8 cellular contexts compared by ENCODE assay signal in genomic region chrX:72269671-72270251, GRCh38. TPM values are rescaled to one million over a fixed set of nuclear protein-coding genes. Genes with fewer than 3 reads are reported as not detected.
A peak's percentile ranks its signal among the peaks of the same experiment; 100 is the strongest.
DNase-seq lines count a peak whose midpoint lies in the region; ATAC-seq, FAIRE-seq and TF ChIP-seq lines count a peak whose summit lies in the region.
"Had no signal": no experiment of that assay in that cellular context is flagged by ENCODE, and none has a peak within 500 bp of the region (broad histone marks: within the 10 kb centered on the region; RNA-seq: fewer than 3 reads in every experiment).

No MANE protein-coding gene starts in this region.

- H3K4me3 ChIP-seq in RWPE2 (ENCODE audit: severe bottlenecking) (no peak overlapping the region), K562 (no peak overlapping the region), OCI-LY7 (ENCODE audit: low read depth, low read length, poor library complexity, severe bottlenecking) (no peak overlapping the region)

- no peak for TF ChIP-seq CTCF in RWPE2 (IDR thresholded peaks at IDR 0.05; ENCODE audit: poor library complexity, severe bottlenecking)
- TF ChIP-seq CTCF in K562 (IDR thresholded peaks at IDR 0.05 in 2 of 3, conservative IDR thresholded peaks at IDR 0.05 in 1 of 3; ENCODE audit: insufficient read depth in 2 of 3, low read depth in 1 of 3, low read length in 3 of 3) = no peak
- no peak for TF ChIP-seq CTCF in OCI-LY7 (conservative IDR thresholded peaks at IDR 0.05; ENCODE audit: low read length)

- H3K4me2 ChIP-seq in K562 (ENCODE audit: insufficient read depth, low read length) (no peak overlapping the region), OCI-LY7 (ENCODE audit: low read length) (no peak overlapping the region)

- H3K27me3 ChIP-seq in RWPE2 (ENCODE audit: insufficient read depth, poor library complexity, severe bottlenecking) (no peaks in the 10 kb centered on the region), K562 (ENCODE audit: control insufficient read depth in 2 of 2, insufficient read depth in 2 of 2, low read length in 2 of 2) (no peaks in the 10 kb centered on the region)

- WGBS in K562 (ENCODE audit: insufficient coverage, low coverage, missing lambda C conversion rate) = 58% methylated on average over 3 of the region's 3 CpGs

- DNase-seq in H4 (ENCODE audit: low spot score) = peak; percentile 71
- DNase-seq in RWPE2 (ENCODE audit: low spot score) = no peak
- peak in 1 of 4 experiments; percentile 34 for DNase-seq in K562 (ENCODE audit: extremely low read depth in 1 of 4, low spot score in 3 of 4)
- DNase-seq in renal cortical epithelial cell (ENCODE audit: low read depth) = peak; percentile 33
- no peak for DNase-seq in OCI-LY7 (ENCODE audit: low spot score)
- no peak for DNase-seq in NCI-H510A (lab: John Stamatoyannopoulos, UW)

- TF ChIP-seq EP300 in K562 (IDR thresholded peaks at IDR 0.05; ENCODE audit: low read length) = no peak

- TF ChIP-seq POLR2A in K562 (conservative IDR thresholded peaks at IDR 0.05) = no peak; the same call in 1 of the 2 replicates

- no TSS peak for BruUV-seq in K562 (replicated peaks; lab: Mats Ljungman, UMichigan)
- no TSS peak for BruUV-seq in OCI-LY7 (replicated peaks; lab: Mats Ljungman, UMichigan)

- H3K4me1 ChIP-seq in RWPE2 (ENCODE audit: insufficient read depth, poor library complexity, severe bottlenecking) (peaks cover 38% of the 10 kb centered on the region), K562 (replicated peaks in 1 of 2; ENCODE audit: control insufficient read depth in 2 of 2, insufficient read depth in 2 of 2, low read length in 2 of 2) (peaks cover 0 to 7% of the 10 kb centered on the region in 2 experiments; a peak in 2 of 5 replicates), OCI-LY7 (ENCODE audit: insufficient read depth, low read length, poor library complexity, severe bottlenecking) (peaks cover 15% of the 10 kb centered on the region)

- no peak overlapping the region for H3K9ac ChIP-seq in K562 (ENCODE audit: insufficient read depth in 1 of 2, low read depth in 2 of 2, low read length in 2 of 2)

- ATAC-seq in RWPE2 (ENCODE audit: low read depth) (0 out of 3 replicates have a peak, but pooled peaks have one; percentile 13), K562 (peak; percentile 45), GM19467 (IDR thresholded peaks at IDR 0.05; ENCODE audit: unreplicated experiment) (no peak)

- H3K79me2 ChIP-seq in K562 (ENCODE audit: control insufficient read depth, insufficient read depth, low read length) (peaks cover 21% of the 10 kb centered on the region), OCI-LY7 (ENCODE audit: insufficient read depth, low read depth, low read length) (peaks cover 11% of the 10 kb centered on the region; the same call in 1 of the 2 replicates)

- H3K36me3 ChIP-seq in RWPE2 (ENCODE audit: low read depth) (peaks cover 70% of the 10 kb centered on the region), K562 (ENCODE audit: control insufficient read depth, insufficient read depth, low read length) (peaks cover 74% of the 10 kb centered on the region), OCI-LY7 (ENCODE audit: insufficient read depth, low read length) (peaks cover 77% of the 10 kb centered on the region)

- FAIRE-seq in K562 (lab: Jason Lieb, UNC) = peak; percentile 40

- H4K20me1 ChIP-seq in K562 (replicated peaks; ENCODE audit: control insufficient read depth, insufficient read depth, low read length) (peaks cover 6% of the 10 kb centered on the region; the same call in 1 of the 2 replicates), OCI-LY7 (ENCODE audit: insufficient read depth, low read length) (peaks cover 20% of the 10 kb centered on the region; the same call in 1 of the 2 replicates)

- H3K27ac ChIP-seq in RWPE2 (ENCODE audit: poor library complexity, severe bottlenecking) (peak overlapping the region; percentile 49), K562 (ENCODE audit: extremely low read depth, low read depth, low read length) (peak overlapping the region; percentile 39), OCI-LY7 (ENCODE audit: low read depth, low read length, poor library complexity, severe bottlenecking) (no peak overlapping the region)

- CTCF ChIA-PET in K562 (lab: Yijun Ruan, JAX; ENCODE audit: low intra/inter-chr PET ratio) = no interaction called here
- CTCF ChIA-PET in OCI-LY7 (lab: Charles Lee; ENCODE audit: unreplicated experiment) = no interaction called here

- TF ChIP-seq RAD21 in K562 (CRISPR knock-in tag; conservative IDR thresholded peaks at IDR 0.05 in 1 of 2, IDR thresholded peaks at IDR 0.05 in 1 of 2) = no peak

- H2AFZ ChIP-seq in K562 (ENCODE audit: low read depth, low read length) = no peak overlapping the region
- no peak overlapping the region for H2AFZ ChIP-seq in OCI-LY7 (ENCODE audit: low read length)

- H3K9me1 ChIP-seq in K562 (ENCODE audit: control insufficient read depth, insufficient read depth, low read length) = no peaks in the 10 kb centered on the region

- intact Hi-C loops in K562 (cut with micrococcal nuclease) (no loop called here), OCI-LY7 (cut with micrococcal nuclease; ENCODE audit: unreplicated experiment) (no loop called here)

- POLR2A ChIA-PET in K562 (lab: Yijun Ruan, JAX) = interaction anchor here (0.9 to 3.4 kb wide), 4 partner anchors 7 to 258 kb away, joined by 4 to 34 read pairs (median 6); partner anchors contain the start of gene RPS4X
- POLR2A ChIA-PET in OCI-LY7 (lab: Charles Lee) = no interaction called here

- in situ Hi-C loops in K562 (cut with MboI) = no loop called here

- H3K9me2 ChIP-seq in OCI-LY7 (ENCODE audit: insufficient read depth, low read length) = no peaks in the 10 kb centered on the region

- H3K9me3 ChIP-seq in RWPE2 (ENCODE audit: severe bottlenecking) (no peaks in the 10 kb centered on the region), K562 (replicated peaks; ENCODE audit: control insufficient read depth, insufficient read depth, low read depth, low read length) (no peaks in the 10 kb centered on the region), OCI-LY7 (ENCODE audit: low read length) (no peaks in the 10 kb centered on the region)

RNA-seq across cellular contexts. Expression of gene RPS4X, which starts 7.3 kb away (rescaled TPM):
- 1,565 and 1,610 TPM in 2 replicates for total RNA-seq in H4 (2014; rRNA removed; shearing (Covaris generic))
- total RNA-seq in K562 (2011; cell fraction: chromatin; rRNA removed; ENCODE audit: low replicate concordance) = 166 and 177 TPM in 2 replicates
- 217 and 245 TPM in 2 replicates for total RNA-seq in K562 (2011; cell fraction: nucleolus; rRNA removed)
- total RNA-seq in K562 (2011; cell fraction: nucleoplasm; rRNA removed) = 374 and 683 TPM in 2 replicates
- total RNA-seq in K562 (2014; rRNA removed) (960 and 988 TPM in 2 replicates), K562 (2014; rRNA removed; fragmentation: Illumina TruSeq; extraction: Trizol) (1,290 and 1,407 TPM in 2 replicates), K562 (2015; rRNA removed; fragmentation: Illumina TruSeq; extraction: Trizol) (1,185 and 1,270 TPM in 2 replicates), K562 (2021) (1,005 and 1,016 TPM in 2 replicates), renal cortical epithelial cell (686 and 1,020 TPM in 2 replicates), OCI-LY7 (2022) (1,024 and 1,064 TPM in 2 replicates)
- polyA plus RNA-seq in K562 (2011; rRNA removed) (1,554 and 1,743 TPM in 2 replicates), K562 (2014; fragmentation: Illumina TruSeq; extraction: Trizol) (1,830 and 1,834 TPM in 2 replicates), K562 (2014; fragmentation: Nextera tagmentation; extraction: Ambion mirVana) (100 to 1,000 TPM; 879 to 918 TPM), K562 (2014; rRNA removed) (1,430 and 1,575 TPM in 2 replicates)
- polyA plus RNA-seq in K562 (2011; cell fraction: cytosol; rRNA removed) = 1,247 and 1,785 TPM in 2 replicates
- 648 and 965 TPM in 2 replicates for polyA plus RNA-seq in K562 (2011; cell fraction: nucleus; rRNA removed)
- polyA plus RNA-seq in K562 (2012) = 1,365 and 2,121 TPM in 2 replicates
- polyA minus RNA-seq in K562 (2011; rRNA and poly(A)+ RNA removed) = 1,261 and 1,325 TPM in 2 replicates
- polyA minus RNA-seq in K562 (2011; cell fraction: cytosol; rRNA and poly(A)+ RNA removed) = 399 and 419 TPM in 2 replicates
- polyA minus RNA-seq in K562 (2011; cell fraction: nucleus; rRNA and poly(A)+ RNA removed) = 123 and 212 TPM in 2 replicates
- total RNA-seq in OCI-LY7 (2014; rRNA removed; shearing (Covaris generic)) = 1,046 and 1,157 TPM in 2 replicates

RNA-seq across cellular contexts. Expression of gene ERCC6L, which starts 30.9 kb away (rescaled TPM):
- 8.6 and 13.1 TPM in 2 replicates for total RNA-seq in H4 (2014; rRNA removed; shearing (Covaris generic))
- total RNA-seq in K562 (2011; cell fraction: chromatin; rRNA removed; ENCODE audit: low replicate concordance) = 3.3 and 11.0 TPM in 2 replicates
- total RNA-seq in K562 (2011; cell fraction: nucleolus; rRNA removed) = 2.5 and 2.9 TPM in 2 replicates
- total RNA-seq in K562 (2011; cell fraction: nucleoplasm; rRNA removed) = 4.0 and 4.5 TPM in 2 replicates
- 6.5 and 6.7 TPM in 2 replicates for total RNA-seq in K562 (2014; rRNA removed)
- 17.4 and 19.3 TPM in 2 replicates for total RNA-seq in K562 (2014; rRNA removed; fragmentation: Illumina TruSeq; extraction: Trizol)
- total RNA-seq in K562 (2015; rRNA removed; fragmentation: Illumina TruSeq; extraction: Trizol) = 14.8 and 16.3 TPM in 2 replicates
- 11.4 and 11.7 TPM in 2 replicates for total RNA-seq in K562 (2021)
- 6.2 and 11.9 TPM in 2 replicates for polyA plus RNA-seq in K562 (2011; rRNA removed)
- polyA plus RNA-seq in K562 (2011; cell fraction: cytosol; rRNA removed) = 1.2 and 2.6 TPM in 2 replicates
- 1.5 and 2.6 TPM in 2 replicates for polyA plus RNA-seq in K562 (2011; cell fraction: nucleus; rRNA removed)
- 5.2 and 9.3 TPM in 2 replicates for polyA plus RNA-seq in K562 (2012)
- 10.4 and 13.4 TPM in 2 replicates for polyA plus RNA-seq in K562 (2014; fragmentation: Illumina TruSeq; extraction: Trizol)
- polyA plus RNA-seq in K562 (2014; fragmentation: Nextera tagmentation; extraction: Ambion mirVana) = 10 to 100 TPM in 1 of 2 experiments, 1 to 10 TPM in 1; 6.4 to 13.3 TPM
- 8.5 and 8.8 TPM in 2 replicates for polyA plus RNA-seq in K562 (2014; rRNA removed)
- 20.6 and 26.6 TPM in 2 replicates for polyA minus RNA-seq in K562 (2011; rRNA and poly(A)+ RNA removed)
- polyA minus RNA-seq in K562 (2011; cell fraction: cytosol; rRNA and poly(A)+ RNA removed) = 4.6 and 7.2 TPM in 2 replicates
- polyA minus RNA-seq in K562 (2011; cell fraction: nucleus; rRNA and poly(A)+ RNA removed) = 3.1 and 6.8 TPM in 2 replicates
- total RNA-seq in renal cortical epithelial cell = 0.25 and 4.0 TPM in 2 replicates
- 12.6 and 13.5 TPM in 2 replicates for total RNA-seq in OCI-LY7 (2014; rRNA removed; shearing (Covaris generic))
- 14.1 and 14.7 TPM in 2 replicates for total RNA-seq in OCI-LY7 (2022)

RNA-seq across cellular contexts. Expression of gene CITED1, which starts 36.0 kb away (rescaled TPM):
- 0.33 and 1.1 TPM in 2 replicates for total RNA-seq in H4 (2014; rRNA removed; shearing (Covaris generic))
- 1.3 TPM in 1 of 2 replicates, not detected in the other for total RNA-seq in K562 (2011; cell fraction: chromatin; rRNA removed; ENCODE audit: low replicate concordance)
- 0.92 and 1.8 TPM in 2 replicates for total RNA-seq in K562 (2011; cell fraction: nucleolus; rRNA removed)
- 1.8 and 4.2 TPM in 2 replicates for total RNA-seq in K562 (2011; cell fraction: nucleoplasm; rRNA removed)
- 5.8 and 8.7 TPM in 2 replicates for total RNA-seq in K562 (2014; rRNA removed)
- total RNA-seq in K562 (2014; rRNA removed; fragmentation: Illumina TruSeq; extraction: Trizol) = 2.1 and 2.8 TPM in 2 replicates
- 4.7 and 4.9 TPM in 2 replicates for total RNA-seq in K562 (2015; rRNA removed; fragmentation: Illumina TruSeq; extraction: Trizol)
- 4.6 and 4.7 TPM in 2 replicates for total RNA-seq in K562 (2021)
- 3.2 and 4.2 TPM in 2 replicates for polyA plus RNA-seq in K562 (2011; rRNA removed)
- 2.1 and 6.5 TPM in 2 replicates for polyA plus RNA-seq in K562 (2011; cell fraction: cytosol; rRNA removed)
- polyA plus RNA-seq in K562 (2011; cell fraction: nucleus; rRNA removed) = 3.9 and 6.4 TPM in 2 replicates
- polyA plus RNA-seq in K562 (2012) = 2.3 and 3.9 TPM in 2 replicates
- 3.3 and 4.9 TPM in 2 replicates for polyA plus RNA-seq in K562 (2014; fragmentation: Illumina TruSeq; extraction: Trizol)
- polyA plus RNA-seq in K562 (2014; fragmentation: Nextera tagmentation; extraction: Ambion mirVana) = under 1 TPM; 0.56 to 0.62 TPM
- 1.8 and 4.1 TPM in 2 replicates for polyA plus RNA-seq in K562 (2014; rRNA removed)
- 1.1 and 1.7 TPM in 2 replicates for polyA minus RNA-seq in K562 (2011; rRNA and poly(A)+ RNA removed)
- 3.5 TPM in 2 replicates for polyA minus RNA-seq in K562 (2011; cell fraction: cytosol; rRNA and poly(A)+ RNA removed)
- polyA minus RNA-seq in K562 (2011; cell fraction: nucleus; rRNA and poly(A)+ RNA removed) = 0.94 TPM in 1 of 2 replicates, not detected in the other
- total RNA-seq in renal cortical epithelial cell = not detected in 2 replicates
- 1.0 TPM in 1 of 2 replicates, not detected in the other for total RNA-seq in OCI-LY7 (2014; rRNA removed; shearing (Covaris generic))
- 0.49 TPM in 1 of 2 replicates, not detected in the other for total RNA-seq in OCI-LY7 (2022)
- total RNA-seq: posterior vena cava had no signal

Comparison
In these comparisons a context has a peak if more than half of its experiments do, and no peak if none do; other contexts are left out.
1. DNase-seq: peak in H4 (single experiment) and renal cortical epithelial cell (single experiment); none in RWPE2 (single experiment), OCI-LY7 (single experiment) and NCI-H510A (single experiment).